Comparison of ENCODE assay signal across 1 cellular context in the genomic region with DNA sequence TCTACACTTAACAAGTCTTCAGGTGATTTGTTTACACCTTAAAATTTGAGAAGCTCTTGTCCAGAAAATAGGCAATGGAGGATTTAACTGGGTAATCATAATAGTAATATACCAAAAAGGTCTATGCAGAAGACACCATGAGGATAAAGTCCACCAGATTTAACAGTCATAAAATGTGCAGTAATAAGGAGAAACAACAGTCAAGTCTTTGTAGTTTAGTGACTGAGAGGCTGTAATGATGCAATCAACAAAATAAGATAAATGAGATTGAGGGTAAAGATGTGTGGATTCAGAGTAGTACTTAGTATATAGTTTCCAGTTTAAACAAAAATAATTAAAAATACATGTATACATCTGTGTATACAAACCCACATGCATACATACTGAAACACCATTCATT.
TF ChIP-seq lines count a peak whose summit lies in the region.

No MANE protein-coding gene starts in this region.

TF ChIP-seq in K562, 482 proteins besides CTCF, POLR2A, EP300 and RAD21 (continued from another document):
- TF ChIP-seq, protein P1, sequence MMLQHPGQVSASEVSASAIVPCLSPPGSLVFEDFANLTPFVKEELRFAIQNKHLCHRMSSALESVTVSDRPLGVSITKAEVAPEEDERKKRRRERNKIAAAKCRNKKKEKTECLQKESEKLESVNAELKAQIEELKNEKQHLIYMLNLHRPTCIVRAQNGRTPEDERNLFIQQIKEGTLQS (IDR thresholded peaks at IDR 0.05) = peak; percentile 49
- TF ChIP-seq, protein P1 (CRISPR knock-in tag; conservative IDR thresholded peaks at IDR 0.05) = no peak
TF ChIP-seq in K562: peak in this region for 3.
